In genomic region chr4:4759233-4759632, GRCh38 we compare ENCODE assay signal across 33 cellular contexts.
"Had no signal": no experiment of that assay in that cellular context is flagged by ENCODE, and none has a peak within 500 bp of the region (broad histone marks: within the 10 kb centered on the region; RNA-seq: fewer than 3 reads in every experiment).

No MANE protein-coding gene starts in this region.

- H3K4me3 Mint-ChIP-seq: activated CD4-positive, alpha-beta memory T cell treated with anti-CD3 and anti-CD28 coated beads, Interleukin-2, amount 10 ng/mL, durations not matched to agents 7 days and 5 days; activated CD4-positive, alpha-beta T cell treated with anti-CD3 and anti-CD28 coated beads, Interleukin-2, amount 10 ng/mL, durations not matched to agents 7 days and 5 days; activated T-cell treated with anti-CD3 and anti-CD28 coated beads, Interleukin-2, amount 50 U/mL, for 24 hours; dendritic cell treated with granulocyte-macrophage colony-stimulating factor and Interleukin-4, amounts not matched to agents 40 ng/mL and 50 ng/mL, for 4 days; natural killer cell treated with Interleukin-12 subunit alpha and Interleukin-12 subunit beta and Interleukin-15 and Interleukin-18, amount 100 ng/mL, for 72 hours; stimulated activated memory B cell treated with anti-CD40 and anti-IgM and Interleukin-4, amounts not matched to agents 10 μg/mL and 1 μg/mL and 100 μg/mL, for 72 hours; stimulated activated naive CD8-positive, alpha-beta T cell treated with anti-CD3 and anti-CD28 coated beads, Interleukin-15, amount 100 ng/mL, for 72 hours; T-helper 17 cell; WTC11 had no signal

- H3K4me3 ChIP-seq: breast epithelium, esophagus muscularis mucosa, mucosa of descending colon, pancreas, prostate gland, sigmoid colon, thyroid gland, upper lobe of left lung, vagina had no signal

- FAIRE-seq: keratinocyte, pancreas, small intestine had no signal

- H3K36me3 ChIP-seq: breast epithelium, esophagus muscularis mucosa, pancreas, prostate gland, sigmoid colon, thyroid gland, upper lobe of left lung, vagina had no signal

- H3K9me3 Mint-ChIP-seq: activated CD4-positive, alpha-beta memory T cell treated with anti-CD3 and anti-CD28 coated beads, Interleukin-2, amount 10 ng/mL, durations not matched to agents 7 days and 5 days; dendritic cell treated with granulocyte-macrophage colony-stimulating factor and Interleukin-4, amounts not matched to agents 40 ng/mL and 50 ng/mL, for 4 days; natural killer cell treated with Interleukin-12 subunit alpha and Interleukin-12 subunit beta and Interleukin-15 and Interleukin-18, amount 100 ng/mL, for 72 hours; stimulated activated memory B cell treated with anti-CD40 and anti-IgM and Interleukin-4, amounts not matched to agents 10 μg/mL and 1 μg/mL and 100 μg/mL, for 72 hours; WTC11 had no signal

- ATAC-seq: foreskin keratinocyte; left cardiac atrium; left ventricle myocardium superior; mucosa of descending colon; natural killer cell treated with Interleukin-12 subunit alpha and Interleukin-12 subunit beta and Interleukin-15 and Interleukin-18, amount 100 ng/mL, for 72 hours; pancreas; stimulated activated memory B cell treated with anti-CD40 and anti-IgM and Interleukin-4, amounts not matched to agents 10 μg/mL and 1 μg/mL and 100 μg/mL, for 72 hours; stimulated activated naive CD8-positive, alpha-beta T cell treated with anti-CD3 and anti-CD28 coated beads, Interleukin-15, amount 100 ng/mL, for 72 hours; T-helper 17 cell; WTC11 had no signal

- H3K27ac Mint-ChIP-seq: activated CD4-positive, alpha-beta memory T cell treated with anti-CD3 and anti-CD28 coated beads, Interleukin-2, amount 10 ng/mL, durations not matched to agents 7 days and 5 days; activated CD4-positive, alpha-beta T cell treated with anti-CD3 and anti-CD28 coated beads, Interleukin-2, amount 10 ng/mL, durations not matched to agents 7 days and 5 days; activated T-cell treated with anti-CD3 and anti-CD28 coated beads, Interleukin-2, amount 50 U/mL, for 24 hours; dendritic cell treated with granulocyte-macrophage colony-stimulating factor and Interleukin-4, amounts not matched to agents 40 ng/mL and 50 ng/mL, for 4 days; natural killer cell treated with Interleukin-12 subunit alpha and Interleukin-12 subunit beta and Interleukin-15 and Interleukin-18, amount 100 ng/mL, for 72 hours; stimulated activated memory B cell treated with anti-CD40 and anti-IgM and Interleukin-4, amounts not matched to agents 10 μg/mL and 1 μg/mL and 100 μg/mL, for 72 hours; stimulated activated naive CD8-positive, alpha-beta T cell treated with anti-CD3 and anti-CD28 coated beads, Interleukin-15, amount 100 ng/mL, for 72 hours; T-helper 17 cell; WTC11 had no signal

- DNase-seq: activated CD4-positive, alpha-beta memory T cell treated with anti-CD3 and anti-CD28 coated beads, Interleukin-2, amount 10 ng/mL, durations not matched to agents 7 days and 5 days; activated CD4-positive, alpha-beta T cell treated with anti-CD3 and anti-CD28 coated beads for 1 hour; activated CD4-positive, alpha-beta T cell treated with anti-CD3 and anti-CD28 coated beads, Interleukin-2, amount 10 ng/mL, durations not matched to agents 7 days and 5 days; activated CD8-positive, alpha-beta memory T cell treated with anti-CD3 and anti-CD28 coated beads, Interleukin-2, amount 50 U/mL, for 48 hours; activated gamma-delta T cell treated with Interleukin-2 at 50 U/mL for 16 hours; activated naive CD4-positive, alpha-beta T cell treated with anti-CD3 and anti-CD28 coated beads, Interleukin-2, amount 50 U/mL, for 16 hours; activated T-cell treated with anti-CD3 and anti-CD28 coated beads, Interleukin-2, amount 50 U/mL, for 24 hours; amniotic stem cell; central memory CD4-positive, alpha-beta T cell; foreskin keratinocyte; left cardiac atrium; left ventricle myocardium superior; mucosa of descending colon; pancreas; retina; sigmoid colon; small intestine; stimulated activated CD4-positive, alpha-beta T cell treated with anti-CD3 and anti-CD28 coated beads, Interleukin-4, amount 100 ng/mL, for 24 hours; stimulated activated naive CD8-positive, alpha-beta T cell treated with anti-CD3 and anti-CD28 coated beads, Interleukin-15, amount 100 ng/mL, for 72 hours; substantia nigra; T-helper 17 cell; T1000; thyroid gland; upper lobe of left lung had no signal

- H3K27ac ChIP-seq: breast epithelium, esophagus muscularis mucosa, foreskin keratinocyte, pancreas, prostate gland, sigmoid colon, thyroid gland, upper lobe of left lung, vagina had no signal

- H3K4me1 ChIP-seq: breast epithelium, esophagus muscularis mucosa, foreskin keratinocyte, pancreas, prostate gland, sigmoid colon, upper lobe of left lung had no signal

- H3K36me3 Mint-ChIP-seq: natural killer cell treated with Interleukin-12 subunit alpha and Interleukin-12 subunit beta and Interleukin-15 and Interleukin-18, amount 100 ng/mL, for 72 hours; WTC11 had no signal

- H3K27me3 ChIP-seq: breast epithelium, foreskin keratinocyte, pancreas, thyroid gland, upper lobe of left lung, vagina had no signal

- H3K9me3 ChIP-seq: breast epithelium, esophagus muscularis mucosa, mucosa of descending colon, pancreas, prostate gland, sigmoid colon, thyroid gland, upper lobe of left lung, vagina had no signal
